ENCODE assay signal across 1 cellular context in genomic region chr9:16352791-16353401, GRCh38.
TF ChIP-seq lines count a peak whose summit lies in the region.

No MANE protein-coding gene starts in this region.

TF ChIP-seq in HepG2, 621 proteins besides CTCF, POLR2A, EP300 and RAD21 (continued from another document):
- TF ChIP-seq ZNF83 (CRISPR knock-in tag; IDR thresholded peaks at IDR 0.05; ENCODE audit: borderline replicate concordance) (no peak), SETDB1 (CRISPR knock-in tag; IDR thresholded peaks at IDR 0.05; ENCODE audit: borderline replicate concordance) (no peak), ZSCAN20 (CRISPR knock-in tag; IDR thresholded peaks at IDR 0.05; ENCODE audit: borderline replicate concordance) (no peak), ZNF567 (CRISPR knock-in tag; IDR thresholded peaks at IDR 0.05; ENCODE audit: borderline replicate concordance) (no peak), TFE3 (CRISPR knock-in tag; IDR thresholded peaks at IDR 0.05) (no peak), TAF1 (CRISPR knock-in tag; IDR thresholded peaks at IDR 0.05) (no peak), MATR3 (CRISPR knock-in tag; IDR thresholded peaks at IDR 0.05) (no peak), ZNF205 (CRISPR knock-in tag; IDR thresholded peaks at IDR 0.05) (no peak), RERE (CRISPR knock-in tag; IDR thresholded peaks at IDR 0.05; ENCODE audit: low read depth) (no peak), ZNF570 (CRISPR knock-in tag; IDR thresholded peaks at IDR 0.05; ENCODE audit: borderline replicate concordance) (no peak), NFE2L2 (IDR thresholded peaks at IDR 0.05; ENCODE audit: low read length) (no peak), CBX2 (IDR thresholded peaks at IDR 0.05; ENCODE audit: low read depth, low read length) (no peak), CBX2 (CRISPR knock-in tag; IDR thresholded peaks at IDR 0.05; ENCODE audit: low read depth) (no peak), FOXK1 (CRISPR knock-in tag; IDR thresholded peaks at IDR 0.05; ENCODE audit: borderline replicate concordance, low read depth) (no peak), ZNF260 (CRISPR knock-in tag; IDR thresholded peaks at IDR 0.05; ENCODE audit: borderline replicate concordance, low read depth) (no peak), MED8 (CRISPR knock-in tag; IDR thresholded peaks at IDR 0.05; ENCODE audit: insufficient replicate concordance) (no peak)
